ENCODE assay signal across 1 cellular context in the genomic region with DNA sequence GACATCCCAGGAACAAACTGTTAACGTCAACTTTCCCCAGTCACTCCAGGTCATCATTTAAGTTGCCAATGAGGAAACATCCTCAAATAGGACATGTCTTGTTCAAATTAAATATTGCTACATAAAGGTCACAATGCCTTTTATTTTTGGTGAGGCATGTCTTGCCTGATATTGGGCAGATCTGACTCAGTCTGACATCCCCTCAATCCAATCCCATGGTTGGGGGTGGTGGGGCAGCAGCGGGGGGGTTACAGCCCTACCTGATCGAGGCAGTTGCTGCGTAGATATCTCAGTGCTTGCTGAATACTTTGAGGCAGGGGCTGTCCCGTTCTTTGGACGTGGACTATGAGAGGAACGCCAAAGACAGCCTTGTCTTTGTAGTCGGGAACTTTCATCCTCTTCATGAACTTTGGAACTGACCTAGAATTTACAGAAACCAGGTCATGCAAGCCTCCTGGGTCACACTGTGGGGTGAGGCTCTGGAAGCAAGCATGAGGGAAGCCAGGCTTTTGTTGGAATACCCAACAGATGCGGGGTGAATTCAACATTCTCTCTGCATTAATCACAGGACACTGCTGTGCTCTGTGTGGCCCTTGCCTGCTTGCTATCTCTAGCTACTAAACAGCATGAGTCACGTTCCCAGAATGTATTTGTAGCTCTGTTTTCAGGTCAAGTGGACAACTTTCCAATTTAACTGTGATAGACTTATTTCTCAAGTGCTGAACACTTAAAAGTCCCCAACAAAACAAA.
A peak's percentile ranks its signal among the peaks of the same experiment; 100 is the strongest.
TF ChIP-seq lines count a peak whose summit lies in the region.

No MANE protein-coding gene starts in this region.

TF ChIP-seq in GM23338, 12 proteins besides CTCF, POLR2A, EP300 and RAD21 (continued from another document):
- TF ChIP-seq ZNF462 (CRISPR knock-in tag; IDR thresholded peaks at IDR 0.05) = 0 out of 2 replicates have a peak, but pooled peaks have one; percentile 42
